ENCODE assay signal across 9 cellular contexts in genomic region chr9:36597412-36598178, GRCh38. TPM values are rescaled to one million over a fixed set of nuclear protein-coding genes. Genes with fewer than 3 reads are reported as not detected.
A peak's percentile ranks its signal among the peaks of the same experiment; 100 is the strongest.
DNase-seq lines count a peak whose midpoint lies in the region; ATAC-seq, FAIRE-seq and TF ChIP-seq lines count a peak whose summit lies in the region.
"Had no signal": no experiment of that assay in that cellular context is flagged by ENCODE, and none has a peak within 500 bp of the region (broad histone marks: within the 10 kb centered on the region; RNA-seq: fewer than 3 reads in every experiment).

No MANE protein-coding gene starts in this region.

- H4K20me1 ChIP-seq in H1 (replicated peaks in 1 of 2; ENCODE audit: control insufficient read depth in 1 of 2, insufficient read depth in 2 of 2, low read length in 2 of 2), result peaks cover 0 to 4% of the 10 kb centered on the region in 2 experiments

- no peak for TF ChIP-seq POLR2A in H1 (IDR thresholded peaks at IDR 0.05; ENCODE audit: control extremely low read depth in 1 of 2, low read depth in 2 of 2, low read length in 2 of 2)

- no peak overlapping the region for H2AFZ ChIP-seq in H1 (ENCODE audit: low read length)

- no peak overlapping the region for H2BK5ac ChIP-seq in H1 (ENCODE audit: low read depth, low read length)

- H2BK15ac ChIP-seq in H1 (ENCODE audit: low read length), result no peak overlapping the region

- POLR2A ChIA-PET in H1 (lab: Charles Lee; ENCODE audit: partially characterized antibody), result interaction anchor here (1.2 kb wide), 1 partner anchor 9 kb away, joined by 3 read pairs; no protein-coding TSS in a partner anchor

- no peaks in the 10 kb centered on the region for H3K4me1 ChIP-seq in H1 (replicated peaks in 1 of 4; ENCODE audit: control insufficient read depth in 3 of 4, insufficient read depth in 4 of 4, low read length in 3 of 4)

- intact Hi-C loops in activated CD4-positive, alpha-beta T cell treated with anti-CD3 and anti-CD28 coated beads, Interleukin-2, amount 10 ng/mL, durations not matched to agents 24 days and 14 days (cut with micrococcal nuclease), result no loop called here

- TF ChIP-seq EP300 in H1 (IDR thresholded peaks at IDR 0.05; ENCODE audit: borderline replicate concordance in 1 of 2, low read depth in 2 of 2, low read length in 2 of 2), result no peak

- FAIRE-seq in H1 (lab: Jason Lieb, UNC), result peak; percentile 74

- H3K14ac ChIP-seq in H1 (ENCODE audit: insufficient read length), result no peak overlapping the region

- no peak overlapping the region for H4K91ac ChIP-seq in H1 (replicated peaks; ENCODE audit: insufficient read length, low read length)

- H3K23ac ChIP-seq in H1 (ENCODE audit: insufficient read length), result no peak overlapping the region

- H2BK20ac ChIP-seq in H1 (ENCODE audit: low read length), result no peak overlapping the region

- H3K4me1 Mint-ChIP-seq in activated CD4-positive, alpha-beta T cell treated with anti-CD3 and anti-CD28 coated beads, Interleukin-2, amount 10 ng/mL, durations not matched to agents 24 days and 14 days, result peaks cover 9% of the 10 kb centered on the region
- H3K4me1 Mint-ChIP-seq in progenitor cell of endocrine pancreas (ENCODE audit: low read depth), result no peaks in the 10 kb centered on the region
- peaks cover 2% of the 10 kb centered on the region for H3K4me1 Mint-ChIP-seq in activated T-cell treated with anti-CD3 and anti-CD28 coated beads, Interleukin-2, amount 50 U/mL, for 24 hours (ENCODE audit: low read depth)
- peaks cover 11% of the 10 kb centered on the region for H3K4me1 Mint-ChIP-seq in activated CD8-positive, alpha-beta memory T cell treated with anti-CD3 and anti-CD28 coated beads, Interleukin-2, amount 10 ng/mL, durations not matched to agents 7 days and 5 days

- H3K27ac ChIP-seq in H1 (ENCODE audit: low read depth, low read length), result no peak overlapping the region

- H3K36me3 ChIP-seq in H1 (ENCODE audit: control insufficient read depth in 2 of 4, insufficient read depth in 4 of 4, low read length in 3 of 4), result peaks cover 2 to 74% (median 43%) of the 10 kb centered on the region in 4 experiments; a peak in 7 of 8 replicates

- no peak overlapping the region for H4K5ac ChIP-seq in H1 (ENCODE audit: insufficient read length, low read depth, low read length)

- no peak overlapping the region for H2BK120ac ChIP-seq in H1 (replicated peaks; ENCODE audit: low read depth, low read length)

- no peak overlapping the region for H3K4me2 ChIP-seq in H1 (ENCODE audit: insufficient read depth in 1 of 2, low read depth in 2 of 2, low read length in 2 of 2)

- no peak overlapping the region for H3K27ac Mint-ChIP-seq in activated CD4-positive, alpha-beta T cell treated with anti-CD3 and anti-CD28 coated beads, Interleukin-2, amount 10 ng/mL, durations not matched to agents 24 days and 14 days
- no peak overlapping the region for H3K27ac Mint-ChIP-seq in progenitor cell of endocrine pancreas
- no peak overlapping the region for H3K27ac Mint-ChIP-seq in activated T-cell treated with anti-CD3 and anti-CD28 coated beads, Interleukin-2, amount 50 U/mL, for 24 hours
- H3K27ac Mint-ChIP-seq in activated CD8-positive, alpha-beta memory T cell treated with anti-CD3 and anti-CD28 coated beads, Interleukin-2, amount 10 ng/mL, durations not matched to agents 7 days and 5 days, result no peak overlapping the region
- H3K27ac Mint-ChIP-seq: activated naive CD8-positive, alpha-beta T cell had no signal

- peak; percentile 67 for DNase-seq in activated CD4-positive, alpha-beta T cell treated with anti-CD3 and anti-CD28 coated beads, Interleukin-2, amount 10 ng/mL, durations not matched to agents 24 days and 14 days
- no peak for DNase-seq in activated CD4-positive, alpha-beta T cell treated with anti-CD3 and anti-CD28 coated beads for 4 hours
- DNase-seq in MV-4-11 (lab: John Stamatoyannopoulos, UW), result peak; percentile 32
- DNase-seq in H1 (ENCODE audit: low read depth in 1 of 2, low spot score in 2 of 2), result no peak
- no peak for DNase-seq in progenitor cell of endocrine pancreas (ENCODE audit: low spot score, unreplicated experiment)
- no peak for DNase-seq in activated T-cell treated with anti-CD3 and anti-CD28 coated beads, Interleukin-2, amount 50 U/mL, for 24 hours
- DNase-seq in activated CD8-positive, alpha-beta memory T cell treated with anti-CD3 and anti-CD28 coated beads, Interleukin-2, amount 10 ng/mL, durations not matched to agents 7 days and 5 days, result no peak

- no peaks in the 10 kb centered on the region for H3K9me3 Mint-ChIP-seq in activated CD4-positive, alpha-beta T cell treated with anti-CD3 and anti-CD28 coated beads, Interleukin-2, amount 10 ng/mL, durations not matched to agents 24 days and 14 days
- no peaks in the 10 kb centered on the region for H3K9me3 Mint-ChIP-seq in progenitor cell of endocrine pancreas (ENCODE audit: low read depth)
- H3K9me3 Mint-ChIP-seq in activated T-cell treated with anti-CD3 and anti-CD28 coated beads, Interleukin-2, amount 50 U/mL, for 24 hours, result no peaks in the 10 kb centered on the region
- no peaks in the 10 kb centered on the region for H3K9me3 Mint-ChIP-seq in activated CD8-positive, alpha-beta memory T cell treated with anti-CD3 and anti-CD28 coated beads, Interleukin-2, amount 10 ng/mL, durations not matched to agents 7 days and 5 days (ENCODE audit: low read depth)

- no peaks in the 10 kb centered on the region for H3K27me3 Mint-ChIP-seq in activated CD4-positive, alpha-beta T cell treated with anti-CD3 and anti-CD28 coated beads, Interleukin-2, amount 10 ng/mL, durations not matched to agents 24 days and 14 days
- no peaks in the 10 kb centered on the region for H3K27me3 Mint-ChIP-seq in progenitor cell of endocrine pancreas
- no peaks in the 10 kb centered on the region for H3K27me3 Mint-ChIP-seq in activated T-cell treated with anti-CD3 and anti-CD28 coated beads, Interleukin-2, amount 50 U/mL, for 24 hours
- H3K27me3 Mint-ChIP-seq in activated CD8-positive, alpha-beta memory T cell treated with anti-CD3 and anti-CD28 coated beads, Interleukin-2, amount 10 ng/mL, durations not matched to agents 7 days and 5 days, result no peaks in the 10 kb centered on the region
- H3K27me3 Mint-ChIP-seq: activated naive CD8-positive, alpha-beta T cell had no signal

- no peaks in the 10 kb centered on the region for H3K27me3 ChIP-seq in H1 (replicated peaks in 1 of 4; ENCODE audit: control insufficient read depth in 3 of 4, extremely low read depth in 1 of 4, insufficient read depth in 3 of 4, low read length in 3 of 4)

- peak; percentile 24 to 41; a peak in 2 of 4 replicates for TF ChIP-seq RAD21 in H1 (IDR thresholded peaks at IDR 0.05 in 1 of 2, conservative IDR thresholded peaks at IDR 0.05 in 1 of 2; ENCODE audit: low read depth in 2 of 2, low read length in 2 of 2)

- peaks cover 45% of the 10 kb centered on the region for H3K36me3 Mint-ChIP-seq in activated CD4-positive, alpha-beta T cell treated with anti-CD3 and anti-CD28 coated beads, Interleukin-2, amount 10 ng/mL, durations not matched to agents 24 days and 14 days (ENCODE audit: low read depth)
- peaks cover 13% of the 10 kb centered on the region for H3K36me3 Mint-ChIP-seq in progenitor cell of endocrine pancreas (ENCODE audit: insufficient read depth)
- H3K36me3 Mint-ChIP-seq in activated T-cell treated with anti-CD3 and anti-CD28 coated beads, Interleukin-2, amount 50 U/mL, for 24 hours (ENCODE audit: low read depth), result peaks cover 89% of the 10 kb centered on the region
- H3K36me3 Mint-ChIP-seq in activated CD8-positive, alpha-beta memory T cell treated with anti-CD3 and anti-CD28 coated beads, Interleukin-2, amount 10 ng/mL, durations not matched to agents 7 days and 5 days, result peaks cover 54% of the 10 kb centered on the region

- no peaks in the 10 kb centered on the region for H3K9me3 ChIP-seq in H1 (ENCODE audit: insufficient read depth in 2 of 2, low read depth in 1 of 2, low read length in 1 of 2)

- WGBS in H1 (ENCODE audit: extremely low coverage in 1 of 2, insufficient coverage in 1 of 2, insufficient read length in 1 of 2, insufficient replicate concordance in 2 of 2, low coverage in 1 of 2, low lambda C conversion rate in 2 of 2, missing lambda C conversion rate in 1 of 2), 2 experiments, result 87% methylated on average over 2 of the region's 2 CpGs; no CpG with 5 or more reads in 1 of the 2 experiments

- no peak overlapping the region for H3K18ac ChIP-seq in H1 (ENCODE audit: extremely low read depth, low read length)

- H3K4me3 ChIP-seq in H1 (ENCODE audit: extremely low read depth in 1 of 4, insufficient read depth in 2 of 4, low read depth in 3 of 4, low read length in 4 of 4), result no peak overlapping the region

- CTCF ChIA-PET in H1 (lab: Charles Lee; ENCODE audit: partially characterized antibody), result interaction anchor here (0.7 to 3.8 kb wide), 13 partner anchors 8 to 252 kb away, joined by 3 to 9 read pairs (median 4); no protein-coding TSS in a partner anchor
- CTCF ChIA-PET in activated CD8-positive, alpha-beta memory T cell treated with anti-CD3 and anti-CD28 coated beads, Interleukin-2, amount 10 ng/mL, durations not matched to agents 7 days and 5 days (lab: Charles Lee), result interaction anchor here (0.5 to 1.6 kb wide), 3 partner anchors 23 to 812 kb away, joined by 3 to 7 read pairs (median 3); no protein-coding TSS in a partner anchor

- no peak overlapping the region for H3K9ac ChIP-seq in H1 (replicated peaks in 1 of 4; ENCODE audit: extremely low read depth in 1 of 4, low read depth in 3 of 4, low read length in 3 of 4)

- no peak overlapping the region for H3K4ac ChIP-seq in H1 (replicated peaks; ENCODE audit: insufficient read length, low read depth, low read length)

- H3K4me3 Mint-ChIP-seq in activated CD4-positive, alpha-beta T cell treated with anti-CD3 and anti-CD28 coated beads, Interleukin-2, amount 10 ng/mL, durations not matched to agents 24 days and 14 days, result no peak overlapping the region
- H3K4me3 Mint-ChIP-seq in progenitor cell of endocrine pancreas (ENCODE audit: low read depth), result no peak overlapping the region
- H3K4me3 Mint-ChIP-seq in activated T-cell treated with anti-CD3 and anti-CD28 coated beads, Interleukin-2, amount 50 U/mL, for 24 hours, result no peak overlapping the region
- no peak overlapping the region for H3K4me3 Mint-ChIP-seq in activated CD8-positive, alpha-beta memory T cell treated with anti-CD3 and anti-CD28 coated beads, Interleukin-2, amount 10 ng/mL, durations not matched to agents 7 days and 5 days
- H3K4me3 Mint-ChIP-seq: activated naive CD8-positive, alpha-beta T cell had no signal

- H4K8ac ChIP-seq in H1 (ENCODE audit: extremely low read depth, insufficient read depth, low read length), result no peak overlapping the region

- H3K56ac ChIP-seq in H1 (replicated peaks; ENCODE audit: insufficient read length, low read depth, low read length), result no peak overlapping the region

- no peaks in the 10 kb centered on the region; a peak in 1 of 4 replicates for H3K79me2 ChIP-seq in H1 (ENCODE audit: control insufficient read depth in 1 of 2, insufficient read depth in 2 of 2, low read length in 2 of 2)

- no peaks in the 10 kb centered on the region for H3K79me1 ChIP-seq in H1 (ENCODE audit: low read depth, low read length)

- no peak overlapping the region for H2BK12ac ChIP-seq in H1 (ENCODE audit: low read depth, low read length)

- peak in 2 of 3 experiments; percentile 66 to 68; a peak in 3 of 4 replicates for TF ChIP-seq CTCF in H1 (IDR thresholded peaks at IDR 0.05; ENCODE audit: control extremely low read depth in 1 of 3, insufficient read depth in 1 of 3, low read depth in 1 of 3, low read length in 3 of 3)
- TF ChIP-seq CTCF in progenitor cell of endocrine pancreas (IDR thresholded peaks at IDR 0.05; ENCODE audit: unreplicated experiment), result peak; percentile 58

- no peaks in the 10 kb centered on the region for H3K23me2 ChIP-seq in H1 (ENCODE audit: low read depth, low read length)

- no peak for ATAC-seq in HG03442 (IDR thresholded peaks at IDR 0.05; ENCODE audit: unreplicated experiment)
- no peak for ATAC-seq in activated CD8-positive, alpha-beta memory T cell treated with anti-CD3 and anti-CD28 coated beads, Interleukin-2, amount 10 ng/mL, durations not matched to agents 7 days and 5 days

- no peak overlapping the region for H2AK5ac ChIP-seq in H1 (ENCODE audit: low read depth, low read length)

RNA-seq across cellular contexts. Expression of gene MELK, which starts 24.9 kb away (rescaled TPM):
- 54.2 and 57.0 TPM in 2 replicates for total RNA-seq in activated CD4-positive, alpha-beta T cell treated with anti-CD3 and anti-CD28 coated beads, Interleukin-2, amount 10 ng/mL, durations not matched to agents 24 days and 14 days
- total RNA-seq in H1 (2021; fragmentation: NEBNext Ultra II Directional; extraction: Animal tissue kit (Norgen Biotek cat#: 25700)), result 53.1 and 53.6 TPM in 2 replicates
- polyA plus RNA-seq in H1 (2011; rRNA removed), result 12.0 and 26.2 TPM in 2 replicates
- polyA plus RNA-seq in H1 (2011; cell fraction: cytosol; rRNA removed), result 31.5 TPM
- 11.8 TPM for polyA plus RNA-seq in H1 (2011; cell fraction: nucleus; rRNA removed)
- 28.4 to 44.4 TPM (median 35.7 TPM) in 4 replicates for polyA plus RNA-seq in H1 (2012, experiment 1 of 2)
- 6.6 TPM for polyA plus RNA-seq in H1 (2012, experiment 2 of 2)
- polyA plus RNA-seq in H1 (2013, experiment 1 of 2), result 32.1 TPM
- polyA plus RNA-seq in H1 (2013, experiment 2 of 2), result 32.3 TPM
- 25.8 and 40.1 TPM in 2 replicates for polyA minus RNA-seq in H1 (2011; rRNA and poly(A)+ RNA removed)
- polyA minus RNA-seq in H1 (2011; cell fraction: cytosol; rRNA and poly(A)+ RNA removed), result 38.9 TPM
- 30.9 TPM for polyA minus RNA-seq in H1 (2011; cell fraction: nucleus; rRNA and poly(A)+ RNA removed)
- 24.0 and 27.9 TPM in 2 replicates for total RNA-seq in progenitor cell of endocrine pancreas
- total RNA-seq in activated CD8-positive, alpha-beta memory T cell treated with anti-CD3 and anti-CD28 coated beads, Interleukin-2, amount 10 ng/mL, durations not matched to agents 7 days and 5 days, result 10 to 100 TPM; 69.6 to 80.4 TPM

Comparison
In these comparisons a context has a peak if more than half of its experiments do, and no peak if none do; other contexts are left out.
1. DNase-seq: peak in activated CD4-positive, alpha-beta T cell treated with anti-CD3 and anti-CD28 coated beads, Interleukin-2, amount 10 ng/mL, durations not matched to agents 24 days and 14 days (single experiment) and MV-4-11 (single experiment); none in activated CD4-positive, alpha-beta T cell treated with anti-CD3 and anti-CD28 coated beads for 4 hours (0 of 2), H1 (0 of 2), progenitor cell of endocrine pancreas (single experiment), activated T-cell treated with anti-CD3 and anti-CD28 coated beads, Interleukin-2, amount 50 U/mL, for 24 hours (single experiment) and activated CD8-positive, alpha-beta memory T cell treated with anti-CD3 and anti-CD28 coated beads, Interleukin-2, amount 10 ng/mL, durations not matched to agents 7 days and 5 days (single experiment).